ENCODE assay signal across 17 cellular contexts in the genomic region with DNA sequence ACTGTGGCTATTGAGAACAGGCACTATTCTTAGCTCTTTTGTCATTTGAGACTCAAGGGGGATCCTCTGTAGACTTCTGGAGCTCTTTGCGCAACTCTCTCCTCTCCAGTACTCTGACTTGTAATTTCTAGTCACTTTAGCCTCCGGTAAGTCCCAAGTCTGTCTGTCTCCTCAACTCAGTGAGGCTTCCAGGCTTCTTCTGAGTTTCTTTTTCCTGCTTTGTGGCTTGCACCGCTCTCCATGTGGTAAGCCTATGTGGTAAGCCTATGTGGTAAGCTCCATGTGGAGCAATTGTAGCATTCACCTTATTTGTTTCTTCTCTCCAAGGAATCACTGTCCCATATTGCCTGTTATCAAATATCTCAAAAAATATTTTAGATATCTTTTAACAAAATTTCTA.
"Had no signal": no experiment of that assay in that cellular context is flagged by ENCODE, and none has a peak within 500 bp of the region (broad histone marks: within the 10 kb centered on the region; RNA-seq: fewer than 3 reads in every experiment).

No MANE protein-coding gene starts in this region.

- ATAC-seq: activated T-helper 17 cell treated with anti-CD3 and anti-CD28 coated beads, Interleukin-2, amount 50 U/mL, for 72 hours; body of pancreas; esophagus mucosa; naive thymus-derived CD4-positive, alpha-beta T cell; T-helper 17 cell had no signal

- H3K9ac ChIP-seq: parathyroid adenoma had no signal

- H3K9me3 ChIP-seq: neutrophil had no signal

- H2AFZ ChIP-seq: parathyroid adenoma had no signal

- H3K79me2 ChIP-seq: parathyroid adenoma had no signal

- H3K36me3 ChIP-seq: neutrophil had no signal

- H3K4me3 Mint-ChIP-seq: activated CD4-positive, alpha-beta T cell treated with anti-CD3 and anti-CD28 coated beads, Interleukin-2, amount 10 ng/mL, durations not matched to agents 7 days and 5 days; activated T-helper 17 cell treated with anti-CD3 and anti-CD28 coated beads, Interleukin-2, amount 50 U/mL, for 72 hours; naive thymus-derived CD4-positive, alpha-beta T cell; T-helper 17 cell had no signal

- H3K4me1 ChIP-seq: body of pancreas, parathyroid adenoma, tibial nerve had no signal

- DNase-seq: activated CD4-positive, alpha-beta T cell treated with anti-CD3 and anti-CD28 coated beads, Interleukin-2, amount 10 ng/mL, durations not matched to agents 7 days and 5 days; activated naive CD4-positive, alpha-beta T cell treated with anti-CD3 and anti-CD28 coated beads, Interleukin-2, amount 50 U/mL, for 16 hours; activated T-cell treated with anti-CD3 and anti-CD28 coated beads for 4 hours; amygdala; body of pancreas; caudate nucleus; midbrain; naive thymus-derived CD4-positive, alpha-beta T cell; retina; stimulated activated naive CD4-positive, alpha-beta T cell; T-helper 17 cell had no signal

- H3K27ac Mint-ChIP-seq: activated CD4-positive, alpha-beta T cell treated with anti-CD3 and anti-CD28 coated beads, Interleukin-2, amount 10 ng/mL, durations not matched to agents 7 days and 5 days; activated T-helper 17 cell treated with anti-CD3 and anti-CD28 coated beads, Interleukin-2, amount 50 U/mL, for 72 hours had no signal

- H3K4me3 ChIP-seq: body of pancreas, lung, tibial nerve had no signal

- H3K27me3 ChIP-seq: body of pancreas, tibial nerve had no signal

- H3K27ac ChIP-seq: body of pancreas, neutrophil, parathyroid adenoma, tibial nerve had no signal

- H3K27me3 Mint-ChIP-seq: activated CD4-positive, alpha-beta T cell treated with anti-CD3 and anti-CD28 coated beads, Interleukin-2, amount 10 ng/mL, durations not matched to agents 7 days and 5 days; activated T-helper 17 cell treated with anti-CD3 and anti-CD28 coated beads, Interleukin-2, amount 50 U/mL, for 72 hours; naive thymus-derived CD4-positive, alpha-beta T cell; T-helper 17 cell had no signal
